ENCODE assay signal across 8 cellular contexts in genomic region chr5:131640043-131640856, GRCh38. TPM values are rescaled to one million over a fixed set of nuclear protein-coding genes. Genes with fewer than 3 reads are reported as not detected.
A peak's percentile ranks its signal among the peaks of the same experiment; 100 is the strongest.
DNase-seq lines count a peak whose midpoint lies in the region; ATAC-seq and TF ChIP-seq lines count a peak whose summit lies in the region.

No MANE protein-coding gene starts in this region.

- WGBS in heart right ventricle, 2 donors, result 54 to 60% methylated on average over 5 of the region's 5 CpGs
- WGBS in right lobe of liver (ENCODE audit: insufficient coverage, low coverage, low lambda C conversion rate, missing lambda C conversion rate), result 60% methylated on average over 4 of the region's 5 CpGs

- DNase-seq in MG63 (peak; percentile 34), heart right ventricle (no peak), right lobe of liver (no peak), glomerular visceral epithelial cell (ENCODE audit: extremely low spot score) (no peak), HK-2 (ENCODE audit: unreplicated experiment) (no peak)
- DNase-seq in activated naive CD8-positive, alpha-beta T cell treated with anti-CD3 and anti-CD28 coated beads, Interleukin-2, amount 10 ng/mL, durations not matched to agents 7 days and 5 days, result no peak
- peak; percentile 74 for DNase-seq in stimulated activated CD4-positive, alpha-beta T cell treated with anti-CD3 and anti-CD28 coated beads, Interleukin-4, amount 100 ng/mL, for 24 hours

- H3K36me3 ChIP-seq in MG63 (peaks cover 35% of the 10 kb centered on the region), heart right ventricle (peaks cover 0 to 34% (median 9%) of the 10 kb centered on the region in 9 donors), right lobe of liver (peaks cover 0 to 11% (median 0%) of the 10 kb centered on the region in 4 donors)

- H3K27me3 ChIP-seq in MG63, result no peaks in the 10 kb centered on the region
- no peaks in the 10 kb centered on the region for H3K27me3 ChIP-seq in heart right ventricle
- no peaks in the 10 kb centered on the region for H3K27me3 ChIP-seq in right lobe of liver

- TF ChIP-seq CTCF in heart right ventricle (IDR thresholded peaks at IDR 0.05) (no peak), right lobe of liver (IDR thresholded peaks at IDR 0.05) (no peak)

- peaks cover 16% of the 10 kb centered on the region for H3K4me1 Mint-ChIP-seq in activated naive CD8-positive, alpha-beta T cell treated with anti-CD3 and anti-CD28 coated beads, Interleukin-2, amount 10 ng/mL, durations not matched to agents 7 days and 5 days

- intact Hi-C loops in heart right ventricle (cut with DNase I) (no loop called here), right lobe of liver (cut with DNase I) (loop anchor here in 1 of 2 donors (10.0 kb wide), 1 partner anchor 155 kb away; the partner anchor contains the start of gene FNIP1)

- H3K9me3 Mint-ChIP-seq in activated naive CD8-positive, alpha-beta T cell treated with anti-CD3 and anti-CD28 coated beads, Interleukin-2, amount 10 ng/mL, durations not matched to agents 7 days and 5 days, result no peaks in the 10 kb centered on the region

- H3K27ac ChIP-seq in heart right ventricle (peak overlapping the region in 1 of 10 donors; percentile 45), right lobe of liver (no peak overlapping the region)

- H3K4me3 ChIP-seq in MG63, result no peak overlapping the region
- no peak overlapping the region for H3K4me3 ChIP-seq in heart right ventricle
- no peak overlapping the region for H3K4me3 ChIP-seq in right lobe of liver

- peaks cover 17% of the 10 kb centered on the region for H3K36me3 Mint-ChIP-seq in activated naive CD8-positive, alpha-beta T cell treated with anti-CD3 and anti-CD28 coated beads, Interleukin-2, amount 10 ng/mL, durations not matched to agents 7 days and 5 days

- H3K4me3 Mint-ChIP-seq in activated naive CD8-positive, alpha-beta T cell treated with anti-CD3 and anti-CD28 coated beads, Interleukin-2, amount 10 ng/mL, durations not matched to agents 7 days and 5 days, result peak overlapping the region; percentile 12

- no peaks in the 10 kb centered on the region for H3K27me3 Mint-ChIP-seq in activated naive CD8-positive, alpha-beta T cell treated with anti-CD3 and anti-CD28 coated beads, Interleukin-2, amount 10 ng/mL, durations not matched to agents 7 days and 5 days

- ATAC-seq in GM18909 (IDR thresholded peaks at IDR 0.05; ENCODE audit: poor library complexity, unreplicated experiment), result peak; percentile 50
- peak; percentile 51 for ATAC-seq in activated naive CD8-positive, alpha-beta T cell treated with anti-CD3 and anti-CD28 coated beads, Interleukin-2, amount 10 ng/mL, durations not matched to agents 7 days and 5 days (ENCODE audit: low read depth)
- no peak for ATAC-seq in heart right ventricle
- ATAC-seq in right lobe of liver, result no peak

- H3K4me1 ChIP-seq in heart right ventricle (peaks cover 0 to 18% (median 8%) of the 10 kb centered on the region in 9 donors), right lobe of liver (peaks cover 0 to 3% (median 0%) of the 10 kb centered on the region in 4 donors)

- no peak for TF ChIP-seq POLR2A in right lobe of liver (IDR thresholded peaks at IDR 0.05)

- POLR2A ChIA-PET in activated naive CD8-positive, alpha-beta T cell treated with anti-CD3 and anti-CD28 coated beads, Interleukin-2, amount 10 ng/mL, durations not matched to agents 7 days and 5 days (lab: Charles Lee), result no interaction called here

- H3K27ac Mint-ChIP-seq in activated naive CD8-positive, alpha-beta T cell treated with anti-CD3 and anti-CD28 coated beads, Interleukin-2, amount 10 ng/mL, durations not matched to agents 7 days and 5 days, result peak overlapping the region; percentile 68

- no peaks in the 10 kb centered on the region for H3K9me3 ChIP-seq in MG63
- no peaks in the 10 kb centered on the region for H3K9me3 ChIP-seq in heart right ventricle
- no peaks in the 10 kb centered on the region for H3K9me3 ChIP-seq in right lobe of liver

RNA-seq across cellular contexts. Expression of gene RAPGEF6, which starts 5.2 kb away (rescaled TPM):
- 5.4 and 23.6 TPM in 2 replicates for total RNA-seq in MG63 (2014; rRNA removed; shearing (Covaris generic); ENCODE audit: low replicate concordance)
- 10 to 100 TPM; 51.2 to 51.5 TPM for total RNA-seq in activated naive CD8-positive, alpha-beta T cell treated with anti-CD3 and anti-CD28 coated beads, Interleukin-2, amount 10 ng/mL, durations not matched to agents 7 days and 5 days
- total RNA-seq in heart right ventricle (10 to 100 TPM in 8 of 10 donors, 1 to 10 TPM in 2; 8.5 to 16.3 (median 11.7) TPM), right lobe of liver (1 to 10 TPM; 3.7 to 9.1 (median 7.6) TPM)
- 1 to 10 TPM; 1.5 to 4.3 TPM for polyA plus RNA-seq in heart right ventricle

Comparison
In these comparisons a context has a peak if more than half of its experiments do, and no peak if none do; other contexts are left out.
1. ATAC-seq: peak in GM18909 (single experiment) and activated naive CD8-positive, alpha-beta T cell treated with anti-CD3 and anti-CD28 coated beads, Interleukin-2, amount 10 ng/mL, durations not matched to agents 7 days and 5 days (single experiment); none in heart right ventricle (0 of 8) and right lobe of liver (0 of 4).
2. DNase-seq: peak in MG63 (single experiment) and stimulated activated CD4-positive, alpha-beta T cell treated with anti-CD3 and anti-CD28 coated beads, Interleukin-4, amount 100 ng/mL, for 24 hours (single experiment); none in activated naive CD8-positive, alpha-beta T cell treated with anti-CD3 and anti-CD28 coated beads, Interleukin-2, amount 10 ng/mL, durations not matched to agents 7 days and 5 days (single experiment), heart right ventricle (0 of 2), right lobe of liver (0 of 3), glomerular visceral epithelial cell (single experiment) and HK-2 (single experiment).